17 cellular contexts compared by ENCODE assay signal in genomic region chr13:113588394-113589111, GRCh38. TPM values are rescaled to one million over a fixed set of nuclear protein-coding genes. Genes with fewer than 3 reads are reported as not detected.
A peak's percentile ranks its signal among the peaks of the same experiment; 100 is the strongest.
DNase-seq lines count a peak whose midpoint lies in the region; ATAC-seq and TF ChIP-seq lines count a peak whose summit lies in the region.
"Had no signal": no experiment of that assay in that cellular context is flagged by ENCODE, and none has a peak within 500 bp of the region (broad histone marks: within the 10 kb centered on the region; RNA-seq: fewer than 3 reads in every experiment).

No MANE protein-coding gene starts in this region.

- no peak overlapping the region for H2AFZ ChIP-seq in H9 (ENCODE audit: low read length)

- no peak for ATAC-seq in HG02571 (IDR thresholded peaks at IDR 0.05; ENCODE audit: unreplicated experiment)
- ATAC-seq: CD8-positive, alpha-beta T cell; psoas muscle had no signal

- WGBS in H9 (ENCODE audit: extremely low coverage, insufficient read length, low lambda C conversion rate): 100% methylated on average over 2 of the region's 6 CpGs
- 92% methylated on average over 6 of the region's 6 CpGs for WGBS in prostate gland

- H2AK5ac ChIP-seq in H9 (ENCODE audit: insufficient read length, low read length): no peak overlapping the region

- no peak overlapping the region for H3K14ac ChIP-seq in H9 (ENCODE audit: insufficient read depth, low read length)

- no peak overlapping the region for H2BK15ac ChIP-seq in H9 (ENCODE audit: low read depth, low read length)

- H2BK120ac ChIP-seq in H9 (ENCODE audit: low read depth, low read length, poor library complexity, severe bottlenecking): no peak overlapping the region

- no peak overlapping the region for H4K5ac ChIP-seq in H9 (ENCODE audit: insufficient read length, low read depth, low read length)

- no peak overlapping the region for H3K23ac ChIP-seq in H9 (ENCODE audit: insufficient read length, low read depth, low read length)

- H3K27ac Mint-ChIP-seq in T-helper 1 cell treated with Interleukin-12 subunit alpha and Interleukin-12 subunit beta and Interleukin-4 antibody, amounts not matched to agents 30 μg/mL and 1 μg/mL, for 36 hours: peak overlapping the region; percentile 1
- H3K27ac Mint-ChIP-seq in H9 (peak overlapping the region; percentile 2 to 85 (median 4); a peak in 3 of 7 replicates), progenitor cell of endocrine pancreas (peak overlapping the region; percentile 11)
- H3K27ac Mint-ChIP-seq: CD8-positive, alpha-beta T cell had no signal

- H3K23me2 ChIP-seq in H9 (ENCODE audit: insufficient read length, low read depth, low read length, poor library complexity, severe bottlenecking): no peaks in the 10 kb centered on the region

- peaks cover 40% of the 10 kb centered on the region; the same call in 1 of the 2 replicates for H3K79me2 ChIP-seq in H9 (ENCODE audit: insufficient read depth, low read length)

- H4K91ac ChIP-seq in H9 (ENCODE audit: insufficient read length, low read depth, low read length): no peak overlapping the region

- no peak overlapping the region for H3K4me3 Mint-ChIP-seq in T-helper 1 cell treated with Interleukin-12 subunit alpha and Interleukin-12 subunit beta and Interleukin-4 antibody, amounts not matched to agents 30 μg/mL and 1 μg/mL, for 36 hours
- H3K4me3 Mint-ChIP-seq in H9 (peak overlapping the region in 1 of 2 experiments; percentile 20; a peak in 2 of 5 replicates), progenitor cell of endocrine pancreas (ENCODE audit: low read depth) (no peak overlapping the region)
- H3K4me3 Mint-ChIP-seq: CD8-positive, alpha-beta T cell had no signal

- H3K9ac ChIP-seq in H9 (ENCODE audit: extremely low read depth, insufficient read length, low read length) (no peak overlapping the region), colonic mucosa (ENCODE audit: low read depth in 2 of 2, low read length in 2 of 2) (no peak overlapping the region)

- H3K56ac ChIP-seq in H9 (ENCODE audit: insufficient read length, low read depth, low read length): no peak overlapping the region

- H3K79me1 ChIP-seq in H9 (ENCODE audit: insufficient read depth, low read depth, low read length, poor library complexity, severe bottlenecking): peaks cover 10% of the 10 kb centered on the region

- H3K9me3 ChIP-seq in H9 (ENCODE audit: control insufficient read depth, low read depth, low read length) (no peaks in the 10 kb centered on the region), colonic mucosa (no peaks in the 10 kb centered on the region), prostate gland (no peaks in the 10 kb centered on the region)
- H3K9me3 ChIP-seq: breast epithelium, psoas muscle, SJCRH30 had no signal

- H2BK5ac ChIP-seq in H9 (ENCODE audit: insufficient read length, low read length): peak overlapping the region; percentile 36

- no peak overlapping the region for H3K18ac ChIP-seq in H9 (ENCODE audit: insufficient read length, low read depth, low read length)

- no peaks in the 10 kb centered on the region for H3K27me3 Mint-ChIP-seq in T-helper 1 cell treated with Interleukin-12 subunit alpha and Interleukin-12 subunit beta and Interleukin-4 antibody, amounts not matched to agents 30 μg/mL and 1 μg/mL, for 36 hours (ENCODE audit: low read depth)
- H3K27me3 Mint-ChIP-seq in H9 (ENCODE audit: low read depth): no peaks in the 10 kb centered on the region
- H3K27me3 Mint-ChIP-seq in progenitor cell of endocrine pancreas: no peaks in the 10 kb centered on the region

- H3K4me1 ChIP-seq in H9 (ENCODE audit: insufficient read depth, low read length): peaks cover 3% of the 10 kb centered on the region; the same call in 1 of the 2 replicates
- H3K4me1 ChIP-seq in colonic mucosa: peaks cover 4% of the 10 kb centered on the region
- H3K4me1 ChIP-seq in prostate gland (replicated peaks): no peaks in the 10 kb centered on the region
- H3K4me1 ChIP-seq: breast epithelium, SJCRH30 had no signal

- H3K27ac ChIP-seq in H9 (ENCODE audit: insufficient read length, low read depth, low read length): no peak overlapping the region
- H3K27ac ChIP-seq in colonic mucosa: no peak overlapping the region
- H3K27ac ChIP-seq in prostate gland: no peak overlapping the region
- H3K27ac ChIP-seq: 22Rv1, breast epithelium, psoas muscle, SJCRH30 had no signal

- no peak overlapping the region for H3K4me3 ChIP-seq in colonic mucosa
- no peak overlapping the region for H3K4me3 ChIP-seq in prostate gland
- H3K4me3 ChIP-seq: breast epithelium, psoas muscle, SJCRH30 had no signal

- peaks cover 28% of the 10 kb centered on the region for H3K4me1 Mint-ChIP-seq in T-helper 1 cell treated with Interleukin-12 subunit alpha and Interleukin-12 subunit beta and Interleukin-4 antibody, amounts not matched to agents 30 μg/mL and 1 μg/mL, for 36 hours (ENCODE audit: low read depth)
- H3K4me1 Mint-ChIP-seq in H9 (peaks cover 22 to 23% of the 10 kb centered on the region in 2 experiments), progenitor cell of endocrine pancreas (ENCODE audit: low read depth) (peaks cover 10% of the 10 kb centered on the region)

- H3K4ac ChIP-seq in H9 (ENCODE audit: low read depth, low read length): no peak overlapping the region

- TF ChIP-seq CTCF in H9 (conservative IDR thresholded peaks at IDR 0.05) (no peak), colonic mucosa (IDR thresholded peaks at IDR 0.05) (no peak), progenitor cell of endocrine pancreas (IDR thresholded peaks at IDR 0.05; ENCODE audit: unreplicated experiment) (no peak), prostate gland (IDR thresholded peaks at IDR 0.05) (no peak)

- H3K27me3 ChIP-seq in H9 (ENCODE audit: insufficient read depth, low read length) (no peaks in the 10 kb centered on the region), colonic mucosa (no peaks in the 10 kb centered on the region), prostate gland (replicated peaks; ENCODE audit: insufficient read depth) (no peaks in the 10 kb centered on the region)
- H3K27me3 ChIP-seq: breast epithelium, SJCRH30 had no signal

- H4K20me1 ChIP-seq in H9 (ENCODE audit: control insufficient read depth, insufficient read depth, insufficient read length): no peaks in the 10 kb centered on the region

- no peak overlapping the region for H3K4me2 ChIP-seq in H9 (ENCODE audit: insufficient read depth, insufficient read length, low read length)

- no peak for TF ChIP-seq POLR2A in prostate gland (IDR thresholded peaks at IDR 0.05)

- H4K8ac ChIP-seq in H9 (replicated peaks; ENCODE audit: insufficient read length, low read depth, low read length): no peak overlapping the region

- intact Hi-C loops in colonic mucosa (cut with DNase I) (no loop called here), prostate gland (cut with DNase I) (no loop called here)

- no peak overlapping the region for H2BK20ac ChIP-seq in H9 (ENCODE audit: low read depth, low read length, poor library complexity, severe bottlenecking)

- no peaks in the 10 kb centered on the region for H3K36me3 ChIP-seq in colonic mucosa
- no peaks in the 10 kb centered on the region for H3K36me3 ChIP-seq in prostate gland
- H3K36me3 ChIP-seq: breast epithelium had no signal

- no peak overlapping the region for H2BK12ac ChIP-seq in H9 (ENCODE audit: insufficient read length, low read depth, low read length)

- peaks cover 29% of the 10 kb centered on the region for H3K36me3 Mint-ChIP-seq in T-helper 1 cell treated with Interleukin-12 subunit alpha and Interleukin-12 subunit beta and Interleukin-4 antibody, amounts not matched to agents 30 μg/mL and 1 μg/mL, for 36 hours (ENCODE audit: low read depth)
- H3K36me3 Mint-ChIP-seq in H9 (ENCODE audit: insufficient read depth in 1 of 3, low read depth in 3 of 3) (peaks cover 42 to 60% (median 49%) of the 10 kb centered on the region in 3 experiments), progenitor cell of endocrine pancreas (ENCODE audit: insufficient read depth) (peaks cover 5% of the 10 kb centered on the region)

- DNase-seq in T-helper 1 cell: no peak
- no peak for DNase-seq in H9
- DNase-seq in colonic mucosa: peak; percentile 4
- no peak for DNase-seq in progenitor cell of endocrine pancreas (ENCODE audit: low spot score, unreplicated experiment)
- no peak for DNase-seq in prostate gland (ENCODE audit: low spot score)
- no peak for DNase-seq in stimulated activated CD4-positive, alpha-beta T cell treated with anti-CD3 and anti-CD28 coated beads, Interleukin-2, amount 100 ng/mL, for 48 hours
- DNase-seq: GDM1; glutamatergic neuron; MM.1S; SJCRH30; stimulated activated CD4-positive, alpha-beta T cell treated with anti-CD3 and anti-CD28 coated beads, Interleukin-1b, Interleukin-23, amount 100 ng/mL, for 48 hours had no signal

- no peaks in the 10 kb centered on the region for H3K9me3 Mint-ChIP-seq in T-helper 1 cell treated with Interleukin-12 subunit alpha and Interleukin-12 subunit beta and Interleukin-4 antibody, amounts not matched to agents 30 μg/mL and 1 μg/mL, for 36 hours
- H3K9me3 Mint-ChIP-seq in H9 (peaks cover 0 to 2% of the 10 kb centered on the region in 2 experiments; a peak in 1 of 5 replicates), progenitor cell of endocrine pancreas (ENCODE audit: low read depth) (no peaks in the 10 kb centered on the region)
- H3K9me3 Mint-ChIP-seq: CD8-positive, alpha-beta T cell had no signal

- no peak overlapping the region for H3T11ph ChIP-seq in H9 (ENCODE audit: low read length)

RNA-seq across cellular contexts. Expression of gene TFDP1, which starts 4.0 kb away (rescaled TPM):
- total RNA-seq in H9 (2021) (109 and 111 TPM in 2 replicates), colonic mucosa (100 to 1,000 TPM in 1 of 2 donors, 10 to 100 TPM in 1; 60.3 to 112 TPM), progenitor cell of endocrine pancreas (58.2 and 63.9 TPM in 2 replicates), prostate gland (10 to 100 TPM; 50.1 to 62.4 TPM)
